ENCODE assay signal across 8 cellular contexts in the genomic region with DNA sequence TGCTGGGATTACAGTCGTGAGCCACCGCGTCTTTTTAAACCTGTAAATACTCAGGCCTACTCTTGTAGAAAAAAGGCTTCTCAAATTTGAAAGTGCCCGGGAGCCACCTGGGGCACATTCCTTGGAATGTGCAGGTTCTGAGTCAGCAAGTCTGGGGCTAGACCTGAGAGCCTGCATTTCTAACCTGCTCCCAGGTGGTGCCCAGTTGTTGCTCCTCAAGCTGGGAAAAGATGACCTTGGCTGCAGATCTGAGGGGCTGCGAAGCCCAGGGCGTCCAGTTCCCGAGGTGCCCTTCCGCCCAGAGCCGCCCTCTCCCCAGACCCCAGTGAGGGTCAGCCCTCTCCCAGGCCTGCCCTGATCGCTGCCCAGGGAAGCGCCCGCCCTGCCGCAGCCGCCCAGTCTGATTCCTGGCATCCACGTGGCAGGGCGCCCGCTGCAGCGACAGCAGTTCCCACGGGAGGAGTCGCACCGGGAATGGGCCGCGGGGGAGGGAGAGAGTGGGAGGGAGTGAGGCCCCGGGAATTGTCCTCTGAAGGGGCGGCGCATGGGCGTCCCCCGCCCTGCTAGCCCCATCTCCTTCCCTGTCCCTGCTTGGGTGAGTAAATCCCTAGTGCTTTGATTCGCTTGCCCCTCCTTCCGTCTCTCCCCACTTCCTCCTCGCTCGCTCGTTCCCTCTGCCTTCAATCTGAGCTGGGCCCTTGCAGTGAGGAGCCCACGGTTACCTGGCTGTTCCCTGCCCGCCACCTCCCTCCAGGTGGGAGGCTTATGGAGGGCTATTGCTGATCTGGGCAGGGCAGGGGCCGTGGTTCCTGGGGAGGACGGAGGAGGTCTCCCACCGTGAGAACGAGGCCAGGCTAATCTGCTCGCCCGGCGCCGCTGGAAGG. TPM values are rescaled to one million over a fixed set of nuclear protein-coding genes. Genes with fewer than 3 reads are reported as not detected.
DNase-seq lines count a peak whose midpoint lies in the region; ATAC-seq, FAIRE-seq and TF ChIP-seq lines count a peak whose summit lies in the region.

No MANE protein-coding gene starts in this region.

- no peaks in the 10 kb centered on the region for H3K79me2 ChIP-seq in osteoblast (ENCODE audit: insufficient read depth, low read length)

- H3K27me3 ChIP-seq in SJSA1 (replicated peaks) (no peaks in the 10 kb centered on the region), osteoblast (ENCODE audit: insufficient read depth, low read length) (no peaks in the 10 kb centered on the region)

- peak overlapping the region; percentile 29 for H3K27ac ChIP-seq in SJSA1
- H3K27ac ChIP-seq in osteoblast (ENCODE audit: low read depth, low read length): peak overlapping the region; percentile 11

- DNase-seq in EL (peak; percentile 88), SJSA1 (ENCODE audit: low read depth in 1 of 2, low spot score in 2 of 2) (peak; percentile 82 to 90), frontal cortex (ENCODE audit: low spot score in 2 of 2) (peak; percentile 41 to 84), osteoblast (ENCODE audit: insufficient read length, low spot score, missing footprints) (peak; percentile 93), NCI-H510A treated with DMSO at 0.1 percent for 48 hours (lab: John Stamatoyannopoulos, UW) (no peak), DMS114 treated with DMSO at 0.1 percent for 48 hours (lab: John Stamatoyannopoulos, UW; ENCODE audit: unreplicated experiment) (no peak)
- no peak for DNase-seq in stimulated activated CD4-positive, alpha-beta T cell treated with anti-CD3 and anti-CD28 coated beads, Interleukin-1b, Interleukin-23, amount 100 ng/mL, for 48 hours

- peak overlapping the region; percentile 96 for H2AFZ ChIP-seq in osteoblast (ENCODE audit: low read length)

- H3K4me3 ChIP-seq in SJSA1 (peak overlapping the region; percentile 22), osteoblast (ENCODE audit: insufficient read depth, low read length) (peak overlapping the region; percentile 68)

- H3K4me1 ChIP-seq in SJSA1 (replicated peaks) (peaks cover 22% of the 10 kb centered on the region), osteoblast (ENCODE audit: insufficient read depth, low read length) (peaks cover 15% of the 10 kb centered on the region)

- FAIRE-seq in frontal cortex (lab: Jason Lieb, UNC): no peak

- H3K9me3 ChIP-seq in SJSA1 (replicated peaks) (no peaks in the 10 kb centered on the region), osteoblast (ENCODE audit: low read depth, low read length) (no peaks in the 10 kb centered on the region)

- H3K4me2 ChIP-seq in osteoblast (ENCODE audit: insufficient read depth, low read length): peak overlapping the region; percentile 87

- H4K20me1 ChIP-seq in osteoblast (ENCODE audit: insufficient read depth, low read length): no peaks in the 10 kb centered on the region

- H3K36me3 ChIP-seq in SJSA1: no peaks in the 10 kb centered on the region
- no peaks in the 10 kb centered on the region for H3K36me3 ChIP-seq in osteoblast (ENCODE audit: insufficient read depth, low read length)

- ATAC-seq in HG03025 (IDR thresholded peaks at IDR 0.05; ENCODE audit: low FRiP score, unreplicated experiment): no peak

- no peak for TF ChIP-seq CTCF in osteoblast (IDR thresholded peaks at IDR 0.05; ENCODE audit: extremely low read depth, low read depth, low read length)

RNA-seq across cellular contexts. Expression of gene TENT5B, which starts 18.8 kb away (rescaled TPM):
- total RNA-seq in SJSA1 (2014; rRNA removed; shearing (Covaris generic)): 10.7 and 11.3 TPM in 2 replicates
- not detected for total RNA-seq in frontal cortex
- total RNA-seq in osteoblast: 10.0 and 11.2 TPM in 2 replicates

RNA-seq across cellular contexts. Expression of gene TRNP1, which starts 38.0 kb away (rescaled TPM):
- total RNA-seq in SJSA1 (2014; rRNA removed; shearing (Covaris generic)): 6.5 and 7.5 TPM in 2 replicates
- 16.7 TPM for total RNA-seq in frontal cortex
- total RNA-seq in osteoblast: 6.5 TPM in 2 replicates

Comparison
In these comparisons a context has a peak if more than half of its experiments do, and no peak if none do; other contexts are left out.
1. DNase-seq: peak in EL (single experiment), SJSA1 (2 of 2), frontal cortex (2 of 2) and osteoblast (single experiment); none in NCI-H510A treated with DMSO at 0.1 percent for 48 hours (single experiment), stimulated activated CD4-positive, alpha-beta T cell treated with anti-CD3 and anti-CD28 coated beads, Interleukin-1b, Interleukin-23, amount 100 ng/mL, for 48 hours (single experiment) and DMS114 treated with DMSO at 0.1 percent for 48 hours (single experiment).
2. RNA of gene TENT5B, which starts 18.8 kb away (total RNA-seq): 10.0 to 11.2 TPM in osteoblast and 10.7 to 11.3 TPM in SJSA1; not detected in frontal cortex (single experiment); every median in the first group is over 10 times any median in the second.